ENCODE assay signal across 8 cellular contexts in the genomic region with DNA sequence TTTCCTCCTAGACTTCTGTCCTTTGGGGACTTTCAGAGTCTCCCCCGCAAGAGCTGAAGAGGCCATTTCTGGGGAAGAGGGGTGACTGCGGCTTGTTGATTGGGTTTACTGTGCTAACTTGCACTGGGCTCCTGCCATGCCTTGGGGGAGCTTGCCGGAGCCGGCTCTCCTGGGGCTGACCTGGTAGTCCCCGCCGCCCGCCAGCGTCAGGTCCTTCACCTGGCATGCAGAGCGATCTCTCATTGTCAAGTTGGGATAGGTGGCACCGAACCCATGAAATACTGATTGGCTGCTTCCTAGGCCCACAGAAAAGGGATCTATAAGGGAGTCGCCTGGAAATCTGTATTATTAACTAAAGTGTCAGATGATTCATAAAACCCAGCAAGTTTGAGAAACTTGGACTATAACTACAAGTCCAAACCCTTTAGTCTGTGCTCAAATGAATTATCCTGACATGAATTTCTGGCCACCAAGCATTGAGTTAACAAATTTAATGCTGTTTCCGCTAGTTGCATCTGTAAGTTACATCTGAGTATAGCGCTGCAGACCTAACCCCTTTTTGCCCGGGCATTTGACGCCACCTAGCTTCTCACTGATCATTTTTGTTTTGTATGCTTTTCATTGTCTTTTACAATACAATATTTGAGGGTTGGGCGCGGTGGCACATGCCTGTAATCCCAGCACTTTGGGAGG. TPM values are rescaled to one million over a fixed set of nuclear protein-coding genes. Genes with fewer than 3 reads are reported as not detected.
DNase-seq lines count a peak whose midpoint lies in the region; ATAC-seq lines count a peak whose summit lies in the region.

No MANE protein-coding gene starts in this region.

- H3K4me1 Mint-ChIP-seq in activated naive CD8-positive, alpha-beta T cell (ENCODE audit: low read depth), result peaks cover 31% of the 10 kb centered on the region

- intact Hi-C loops in left ventricle myocardium superior (cut with micrococcal nuclease) (no loop called here), sciatic nerve (cut with DNase I) (no loop called here)

- peak overlapping the region; percentile 97 for H3K27ac Mint-ChIP-seq in activated naive CD8-positive, alpha-beta T cell

- H3K36me3 Mint-ChIP-seq in activated naive CD8-positive, alpha-beta T cell, result peaks cover 2% of the 10 kb centered on the region

- ATAC-seq in GM21717 (IDR thresholded peaks at IDR 0.05; ENCODE audit: unreplicated experiment) (peak; percentile 46), left ventricle myocardium superior (peak; percentile 38), sciatic nerve (peak; percentile 49)

- no peaks in the 10 kb centered on the region for H3K27me3 Mint-ChIP-seq in activated naive CD8-positive, alpha-beta T cell

- in situ Hi-C loops in KBM-7 (cut with MboI; ENCODE audit: low pct_unique_long_range_greater_than_20kb, low sequenced_read_pairs), result no loop called here

- DNase-seq in Daoy (ENCODE audit: low read depth), result peak; percentile 42
- peak; percentile 94 for DNase-seq in KBM-7
- DNase-seq in RPMI8226, result peak; percentile 83
- DNase-seq in left ventricle myocardium superior, result no peak
- DNase-seq in sciatic nerve (ENCODE audit: low spot score), result no peak
- DNase-seq in 8988T, result no peak

- peak overlapping the region; percentile 99 for H3K4me3 Mint-ChIP-seq in activated naive CD8-positive, alpha-beta T cell

- H3K9me3 Mint-ChIP-seq in activated naive CD8-positive, alpha-beta T cell (ENCODE audit: low read depth), result no peaks in the 10 kb centered on the region

RNA-seq across cellular contexts. Expression of a gene that starts 0.6 kb away (rescaled TPM):
- total RNA-seq in Daoy (2014; rRNA removed; shearing (Covaris generic)), result 115 and 126 TPM in 2 replicates
- total RNA-seq in left ventricle myocardium superior, result 45.3 TPM
- total RNA-seq in sciatic nerve, result 47.2 TPM

RNA-seq across cellular contexts. Expression of a gene that starts 7.1 kb away (rescaled TPM):
- total RNA-seq in Daoy (2014; rRNA removed; shearing (Covaris generic)), result 7.1 and 7.8 TPM in 2 replicates
- total RNA-seq in left ventricle myocardium superior (12.0 TPM), sciatic nerve (33.2 TPM)

RNA-seq across cellular contexts. Expression of a gene that starts 15.1 kb away (rescaled TPM):
- total RNA-seq in Daoy (2014; rRNA removed; shearing (Covaris generic)), result 36.0 and 41.4 TPM in 2 replicates
- total RNA-seq in left ventricle myocardium superior (18.1 TPM), sciatic nerve (23.7 TPM)

Comparison
In these comparisons a context has a peak if more than half of its experiments do, and no peak if none do; other contexts are left out.
1. DNase-seq: peak in Daoy (single experiment), KBM-7 (single experiment) and RPMI8226 (single experiment); none in left ventricle myocardium superior (single experiment), sciatic nerve (single experiment) and 8988T (single experiment).
2. Peak in every context shown above with its lines, with median percentiles within 50 percentile points of each other: ATAC-seq.